Comparison of ENCODE assay signal across 8 cellular contexts in the genomic region with DNA sequence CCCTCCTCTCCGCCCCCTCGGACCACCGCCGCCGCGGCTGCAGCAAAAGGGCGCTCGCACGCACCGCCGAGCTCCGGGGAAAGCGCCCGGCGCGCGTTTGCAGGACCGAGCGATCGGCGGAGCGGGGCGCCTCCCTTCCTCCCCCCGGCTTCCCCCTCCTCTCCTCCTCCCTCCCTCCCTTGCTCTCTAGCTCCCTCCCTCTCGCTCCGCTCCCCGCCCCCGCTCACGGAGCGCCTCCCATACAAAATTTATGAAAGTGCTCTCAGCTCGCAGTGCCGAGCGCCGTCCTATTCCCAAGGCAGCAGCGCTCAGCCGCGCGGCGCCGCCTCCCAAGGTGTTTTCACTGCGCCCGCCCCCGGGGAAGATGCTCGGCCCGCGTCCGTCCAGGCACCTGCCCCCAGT. TPM values are rescaled to one million over a fixed set of nuclear protein-coding genes. Genes with fewer than 3 reads are reported as not detected.
A peak's percentile ranks its signal among the peaks of the same experiment; 100 is the strongest.
DNase-seq lines count a peak whose midpoint lies in the region; ATAC-seq and TF ChIP-seq lines count a peak whose summit lies in the region.

A gene with protein sequence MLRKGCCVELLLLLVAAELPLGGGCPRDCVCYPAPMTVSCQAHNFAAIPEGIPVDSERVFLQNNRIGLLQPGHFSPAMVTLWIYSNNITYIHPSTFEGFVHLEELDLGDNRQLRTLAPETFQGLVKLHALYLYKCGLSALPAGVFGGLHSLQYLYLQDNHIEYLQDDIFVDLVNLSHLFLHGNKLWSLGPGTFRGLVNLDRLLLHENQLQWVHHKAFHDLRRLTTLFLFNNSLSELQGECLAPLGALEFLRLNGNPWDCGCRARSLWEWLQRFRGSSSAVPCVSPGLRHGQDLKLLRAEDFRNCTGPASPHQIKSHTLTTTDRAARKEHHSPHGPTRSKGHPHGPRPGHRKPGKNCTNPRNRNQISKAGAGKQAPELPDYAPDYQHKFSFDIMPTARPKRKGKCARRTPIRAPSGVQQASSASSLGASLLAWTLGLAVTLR (minus strand): TSS at position 115 of the 402 bp plus-strand sequence. CDS start 469 bp downstream, outside the sequence.

- no peaks in the 10 kb centered on the region for H3K9me3 ChIP-seq in ES-I3 (ENCODE audit: control insufficient read depth, insufficient read depth, low read length)
- no peaks in the 10 kb centered on the region for H3K9me3 ChIP-seq in lung (ENCODE audit: control insufficient read depth in 2 of 2, insufficient read depth in 1 of 2, low read length in 1 of 2)

- peaks cover 3% of the 10 kb centered on the region for H3K27me3 ChIP-seq in lung (ENCODE audit: control insufficient read depth, insufficient read depth)

- H3K4me3 ChIP-seq in lung, result peak within 1 kb of the TSS; percentile 44

- DNase-seq in NCI-H187 treated with DMSO at 0.1 percent for 48 hours (lab: John Stamatoyannopoulos, UW), result peak; percentile 43
- peak; percentile 78 to 82 for DNase-seq in activated CD4-positive, alpha-beta T cell treated with anti-CD3 and anti-CD28 coated beads, Interleukin-2, amount 50 U/mL, for 4 hours
- DNase-seq in dermis blood vessel endothelial cell, result peak; percentile 18
- DNase-seq in lung (ENCODE audit: low spot score), result peak; percentile 83
- DNase-seq in stimulated activated CD8-positive, alpha-beta memory T cell treated with anti-CD3 and anti-CD28 coated beads, Interleukin-4, amount 100 ng/mL, for 1 hour (ENCODE audit: low read depth in 2 of 2, low spot score in 1 of 2), result peak; percentile 30 to 47

- 0 to 1% methylated on average over 20 to 47 of the region's 47 CpGs for whole genome bisulfite sequencing in lung, 2 donors

- H3K9ac ChIP-seq in ES-I3 (ENCODE audit: low read depth, low read length), result peak within 1 kb of the TSS; percentile 58

- no peak for TF ChIP-seq CTCF in lung (IDR thresholded peaks at IDR 0.05; ENCODE audit: control extremely low read depth, extremely low read depth)

- H3K4me1 ChIP-seq in ES-I3 (ENCODE audit: insufficient read depth, low read length), result peaks cover 5% of the 10 kb centered on the region; the same call in 1 of the 2 replicates
- H3K4me1 ChIP-seq in lung (ENCODE audit: control insufficient read depth in 2 of 2, insufficient read depth in 2 of 2, low read length in 2 of 2), result peaks cover 0 to 22% of the 10 kb centered on the region in 2 donors

- ATAC-seq in lung (ENCODE audit: insufficient read depth, low FRiP score) (peak; percentile 37), GM21529 (IDR thresholded peaks at IDR 0.05; ENCODE audit: unreplicated experiment) (no peak), HG03280 (IDR thresholded peaks at IDR 0.05; ENCODE audit: unreplicated experiment) (no peak)

- H3K27ac ChIP-seq in lung (ENCODE audit: low read depth in 1 of 2, low read length in 1 of 2), result peak within 1 kb of the TSS in 1 of 2 donors; percentile 43

- H3K36me3 ChIP-seq in ES-I3 (ENCODE audit: insufficient read depth, low read length) (no peaks in the 10 kb centered on the region), lung (ENCODE audit: control insufficient read depth in 2 of 2, insufficient read depth in 2 of 2, low read length in 2 of 2) (no peaks in the 10 kb centered on the region)

RNA-seq across cellular contexts. Expression of the gene that starts here (rescaled TPM):
- total RNA-seq in dermis blood vessel endothelial cell, result 0.51 and 0.60 TPM in 2 replicates
- total RNA-seq in lung, result 1 to 10 TPM in 1 of 2 donors, under 1 TPM in 1; 0.65 to 7.3 TPM
- 1 to 10 TPM; 1.2 to 3.5 TPM for polyA plus RNA-seq in lung

Comparison
In these comparisons a context has a peak if more than half of its experiments do, and no peak if none do; other contexts are left out.
1. Peak in DNase-seq in dermis blood vessel endothelial cell; RNA of the gene not detected or under 1 TPM.
2. DNase-seq: peak in every context shown above with its lines; median percentile 83 in lung; 80 in activated CD4-positive, alpha-beta T cell treated with anti-CD3 and anti-CD28 coated beads, Interleukin-2, amount 50 U/mL, for 4 hours; 43 in NCI-H187 treated with DMSO at 0.1 percent for 48 hours; 38 in stimulated activated CD8-positive, alpha-beta memory T cell treated with anti-CD3 and anti-CD28 coated beads, Interleukin-4, amount 100 ng/mL, for 1 hour; 18 in dermis blood vessel endothelial cell.